9 cellular contexts compared by ENCODE assay signal in genomic region chr9:124764774-124765438, GRCh38. TPM values are rescaled to one million over a fixed set of nuclear protein-coding genes. Genes with fewer than 3 reads are reported as not detected.
DNase-seq lines count a peak whose midpoint lies in the region; ATAC-seq and TF ChIP-seq lines count a peak whose summit lies in the region.
"Had no signal": no experiment of that assay in that cellular context is flagged by ENCODE, and none has a peak within 500 bp of the region (broad histone marks: within the 10 kb centered on the region; RNA-seq: fewer than 3 reads in every experiment).

No MANE protein-coding gene starts in this region.

- no peaks in the 10 kb centered on the region for H3K36me3 Mint-ChIP-seq in naive thymus-derived CD4-positive, alpha-beta T cell

- H3K4me3 ChIP-seq in dorsolateral prefrontal cortex, result no peak overlapping the region
- H3K4me3 ChIP-seq in thyroid gland (replicated peaks in 1 of 3), result no peak overlapping the region
- no peak overlapping the region for H3K4me3 ChIP-seq in naive thymus-derived CD4-positive, alpha-beta T cell (ENCODE audit: low read length)

- H3K9me3 Mint-ChIP-seq in naive thymus-derived CD4-positive, alpha-beta T cell, result no peaks in the 10 kb centered on the region

- H3K4me1 ChIP-seq in thyroid gland, result peaks cover 52 to 65% of the 10 kb centered on the region in 2 donors
- peaks cover 5% of the 10 kb centered on the region in 2 donors for H3K4me1 ChIP-seq in naive thymus-derived CD4-positive, alpha-beta T cell (ENCODE audit: control insufficient read depth in 2 of 2, insufficient read depth in 2 of 2, low read length in 2 of 2)

- TF ChIP-seq CTCF in dorsolateral prefrontal cortex (IDR thresholded peaks at IDR 0.05 in 54 of 56, conservative IDR thresholded peaks at IDR 0.05 in 2 of 56; ENCODE audit: low read depth in 1 of 56, partially characterized antibody in 56 of 56) (peak in 39 of 56 donors; percentile 13 to 59 (median 32)), thyroid gland (IDR thresholded peaks at IDR 0.05) (no peak)

- POLR2A ChIA-PET in naive thymus-derived CD4-positive, alpha-beta T cell (lab: Charles Lee), result interaction anchor here (0.6 to 0.7 kb wide), 2 partner anchors 103 to 658 kb away, joined by 3 read pairs; no protein-coding TSS in a partner anchor

- no peak overlapping the region for H3K27ac Mint-ChIP-seq in naive thymus-derived CD4-positive, alpha-beta T cell

- H3K27ac ChIP-seq in dorsolateral prefrontal cortex (no peak overlapping the region), thyroid gland (peak overlapping the region; percentile 30 to 45 (median 31))
- no peak overlapping the region for H3K27ac ChIP-seq in naive thymus-derived CD4-positive, alpha-beta T cell (ENCODE audit: low read depth, low read length)

- no peak for ATAC-seq in naive thymus-derived CD4-positive, alpha-beta T cell

- no peak for TF ChIP-seq POLR2A in thyroid gland (IDR thresholded peaks at IDR 0.05)

- no peaks in the 10 kb centered on the region for H3K9me3 ChIP-seq in thyroid gland
- no peaks in the 10 kb centered on the region for H3K9me3 ChIP-seq in naive thymus-derived CD4-positive, alpha-beta T cell (ENCODE audit: control insufficient read depth in 2 of 3, low read length in 3 of 3)

- H3K27me3 ChIP-seq in dorsolateral prefrontal cortex (peaks cover 0 to 6% (median 0%) of the 10 kb centered on the region in 45 donors), thyroid gland (no peaks in the 10 kb centered on the region)
- peaks cover 8 to 26% of the 10 kb centered on the region in 2 donors for H3K27me3 ChIP-seq in naive thymus-derived CD4-positive, alpha-beta T cell (ENCODE audit: control insufficient read depth in 2 of 2, insufficient read depth in 2 of 2, low read length in 2 of 2)

- H3K4me1 Mint-ChIP-seq in naive thymus-derived CD4-positive, alpha-beta T cell, result peaks cover 0 to 14% (median 11%) of the 10 kb centered on the region in 7 donors

- DNase-seq in SIG-M5 treated with dmso at 0.1 percent for 504 hours (lab: John Stamatoyannopoulos, UW; ENCODE audit: unreplicated experiment) (peak; percentile 36), SIG-M5 (lab: John Stamatoyannopoulos, UW) (no peak), NCI-H1694 treated with DMSO at 0.1 percent for 48 hours (lab: John Stamatoyannopoulos, UW) (peak; percentile 46), dorsolateral prefrontal cortex (no peak), thyroid gland (no peak), COR-L47 (lab: John Stamatoyannopoulos, UW) (no peak)
- no peak for DNase-seq in naive thymus-derived CD4-positive, alpha-beta T cell
- no peak for DNase-seq in activated CD8-positive, alpha-beta memory T cell treated with anti-CD3 and anti-CD28 coated beads for 24 hours
- DNase-seq: NCI-H2029 treated with DMSO at 0.1 percent for 48 hours had no signal

- intact Hi-C loops in dorsolateral prefrontal cortex (cut with DNase I) (loop anchor here in 1 of 2 donors (5.0 to 10.0 kb wide), 2 partner anchors 108 to 210 kb away; no protein-coding TSS in a partner anchor), thyroid gland (cut with DNase I) (no loop called here)
- intact Hi-C loops in naive thymus-derived CD4-positive, alpha-beta T cell (cut with micrococcal nuclease), result loop anchor here (5.0 to 10.0 kb wide), 2 partner anchors 43 to 980 kb away; partner anchors contain the start of gene PBX3 (in 1 of the 2)

- CTCF ChIA-PET in naive thymus-derived CD4-positive, alpha-beta T cell (lab: Charles Lee), result no interaction called here

- no peak overlapping the region for H3K4me3 Mint-ChIP-seq in naive thymus-derived CD4-positive, alpha-beta T cell

- peaks cover 68 to 92% (median 81%) of the 10 kb centered on the region in 5 donors for H3K27me3 Mint-ChIP-seq in naive thymus-derived CD4-positive, alpha-beta T cell

- WGBS in thyroid gland, 2 donors, result 87% methylated on average over 6 of the region's 6 CpGs

- H3K36me3 ChIP-seq in thyroid gland, result no peaks in the 10 kb centered on the region
- no peaks in the 10 kb centered on the region for H3K36me3 ChIP-seq in naive thymus-derived CD4-positive, alpha-beta T cell (ENCODE audit: control insufficient read depth in 2 of 3, insufficient read depth in 3 of 3, low read length in 3 of 3)

RNA-seq across cellular contexts. Expression of gene NR6A1, which starts 6.2 kb away (rescaled TPM):
- 1 to 10 TPM; 2.5 to 7.4 (median 4.5) TPM for total RNA-seq in dorsolateral prefrontal cortex
- 10 to 100 TPM; 15.3 to 25.0 (median 19.3) TPM for total RNA-seq in thyroid gland
- under 1 TPM in 3 of 5 experiments, not detected in 2; 0.21 to 0.78 (median 0.51) TPM for total RNA-seq in naive thymus-derived CD4-positive, alpha-beta T cell
- not detected for polyA plus RNA-seq in naive thymus-derived CD4-positive, alpha-beta T cell

RNA-seq across cellular contexts. Expression of gene OLFML2A, which starts 12.0 kb away (rescaled TPM):
- total RNA-seq in dorsolateral prefrontal cortex (10 to 100 TPM in 14 of 120 experiments, 1 to 10 TPM in 104, under 1 TPM in 2; 0.36 to 21.2 (median 4.4) TPM), thyroid gland (10 to 100 TPM; 40.7 to 64.3 (median 50.2) TPM)
- under 1 TPM in 1 of 5 experiments, not detected in 4; 0.51 TPM for total RNA-seq in naive thymus-derived CD4-positive, alpha-beta T cell
- polyA plus RNA-seq in naive thymus-derived CD4-positive, alpha-beta T cell, result not detected

Comparison
In these comparisons a context has a peak if more than half of its experiments do, and no peak if none do; other contexts are left out.
1. DNase-seq: peak in SIG-M5 treated with dmso at 0.1 percent for 504 hours (single experiment) and NCI-H1694 treated with DMSO at 0.1 percent for 48 hours (single experiment); none in SIG-M5 (single experiment), dorsolateral prefrontal cortex (0 of 10), thyroid gland (0 of 2), COR-L47 (single experiment), naive thymus-derived CD4-positive, alpha-beta T cell (0 of 9) and activated CD8-positive, alpha-beta memory T cell treated with anti-CD3 and anti-CD28 coated beads for 24 hours (single experiment).
2. H3K27ac ChIP-seq: peak in thyroid gland (3 of 3); none in dorsolateral prefrontal cortex (0 of 59) and naive thymus-derived CD4-positive, alpha-beta T cell (single experiment).
3. CTCF ChIP-seq: peak in dorsolateral prefrontal cortex (39 of 56); none in thyroid gland (0 of 6).